In genomic region chr2:180077295-180077906, GRCh38 we compare ENCODE assay signal across 8 cellular contexts.
DNase-seq lines count a peak whose midpoint lies in the region; ATAC-seq and TF ChIP-seq lines count a peak whose summit lies in the region.

No MANE protein-coding gene starts in this region.

- H3K27ac ChIP-seq in left lung, result no peak overlapping the region
- H3K27ac ChIP-seq in effector memory CD4-positive, alpha-beta T cell (ENCODE audit: insufficient read depth, low read length, poor library complexity, severe bottlenecking), result no peak overlapping the region

- ATAC-seq in HG03565 (IDR thresholded peaks at IDR 0.05; ENCODE audit: unreplicated experiment) (peak; percentile 66), left lung (peak; percentile 65)

- no peaks in the 10 kb centered on the region for H3K27me3 Mint-ChIP-seq in activated CD4-positive, alpha-beta memory T cell treated with anti-CD3 and anti-CD28 coated beads, Interleukin-2, amount 10 ng/mL, durations not matched to agents 7 days and 5 days

- H3K27ac Mint-ChIP-seq in activated CD4-positive, alpha-beta memory T cell treated with anti-CD3 and anti-CD28 coated beads, Interleukin-2, amount 10 ng/mL, durations not matched to agents 7 days and 5 days, result no peak overlapping the region

- H3K36me3 Mint-ChIP-seq in activated CD4-positive, alpha-beta memory T cell treated with anti-CD3 and anti-CD28 coated beads, Interleukin-2, amount 10 ng/mL, durations not matched to agents 7 days and 5 days (ENCODE audit: low read depth), result no peaks in the 10 kb centered on the region

- peaks cover 6% of the 10 kb centered on the region for H3K9me3 ChIP-seq in adipocyte (ENCODE audit: control insufficient read depth, low read length)
- H3K9me3 ChIP-seq in left lung, result peaks cover 0 to 5% of the 10 kb centered on the region in 2 donors
- H3K9me3 ChIP-seq in effector memory CD4-positive, alpha-beta T cell (ENCODE audit: control insufficient read depth, low read length), result no peaks in the 10 kb centered on the region

- POLR2A ChIA-PET in activated CD4-positive, alpha-beta memory T cell treated with anti-CD3 and anti-CD28 coated beads, Interleukin-2, amount 10 ng/mL, durations not matched to agents 7 days and 5 days (lab: Charles Lee), result no interaction called here

- no peaks in the 10 kb centered on the region for H3K27me3 ChIP-seq in adipocyte (replicated peaks; ENCODE audit: control insufficient read depth, insufficient read depth, low read length)
- no peaks in the 10 kb centered on the region for H3K27me3 ChIP-seq in left lung
- no peaks in the 10 kb centered on the region for H3K27me3 ChIP-seq in effector memory CD4-positive, alpha-beta T cell (replicated peaks; ENCODE audit: control insufficient read depth, insufficient read depth, low read length, poor library complexity, severe bottlenecking)

- H3K4me3 Mint-ChIP-seq in activated CD4-positive, alpha-beta memory T cell treated with anti-CD3 and anti-CD28 coated beads, Interleukin-2, amount 10 ng/mL, durations not matched to agents 7 days and 5 days, result no peak overlapping the region

- DNase-seq in EH (ENCODE audit: low read depth) (peak; percentile 38), adipocyte (ENCODE audit: low read depth) (peak; percentile 64), left lung (no peak), GM19238 (ENCODE audit: insufficient read length, low spot score) (no peak)
- no peak for DNase-seq in activated CD4-positive, alpha-beta memory T cell treated with anti-CD3 and anti-CD28 coated beads, Interleukin-2, amount 10 ng/mL, durations not matched to agents 7 days and 5 days
- no peak for DNase-seq in effector memory CD4-positive, alpha-beta T cell
- no peak for DNase-seq in activated CD8-positive, alpha-beta memory T cell treated with anti-CD3 and anti-CD28 coated beads, Interleukin-2, amount 50 U/mL, for 48 hours

- no peak overlapping the region for H3K9ac ChIP-seq in adipocyte (ENCODE audit: low read length)

- H3K4me1 Mint-ChIP-seq in activated CD4-positive, alpha-beta memory T cell treated with anti-CD3 and anti-CD28 coated beads, Interleukin-2, amount 10 ng/mL, durations not matched to agents 7 days and 5 days, result no peaks in the 10 kb centered on the region

- CTCF ChIA-PET in activated CD4-positive, alpha-beta memory T cell treated with anti-CD3 and anti-CD28 coated beads, Interleukin-2, amount 10 ng/mL, durations not matched to agents 7 days and 5 days (lab: Charles Lee), result no interaction called here

- no peaks in the 10 kb centered on the region for H3K9me3 Mint-ChIP-seq in activated CD4-positive, alpha-beta memory T cell treated with anti-CD3 and anti-CD28 coated beads, Interleukin-2, amount 10 ng/mL, durations not matched to agents 7 days and 5 days

- intact Hi-C loops in left lung (cut with DNase I), result no loop called here

- no peak overlapping the region for H3K4me3 ChIP-seq in adipocyte (ENCODE audit: low read length)
- no peak overlapping the region for H3K4me3 ChIP-seq in left lung
- H3K4me3 ChIP-seq in effector memory CD4-positive, alpha-beta T cell (ENCODE audit: insufficient read depth, low read depth, low read length, poor library complexity, severe bottlenecking), result no peak overlapping the region

- no peaks in the 10 kb centered on the region for H3K4me1 ChIP-seq in adipocyte (ENCODE audit: control insufficient read depth, insufficient read depth, low read length)
- no peaks in the 10 kb centered on the region for H3K4me1 ChIP-seq in left lung
- no peaks in the 10 kb centered on the region for H3K4me1 ChIP-seq in effector memory CD4-positive, alpha-beta T cell (ENCODE audit: control insufficient read depth, insufficient read depth, low read length, poor library complexity, severe bottlenecking)

- peak; percentile 21 to 71 for TF ChIP-seq CTCF in left lung (IDR thresholded peaks at IDR 0.05)

- H3K36me3 ChIP-seq in adipocyte (ENCODE audit: control insufficient read depth, insufficient read depth, low read length, severe bottlenecking) (no peaks in the 10 kb centered on the region), left lung (no peaks in the 10 kb centered on the region)
- no peaks in the 10 kb centered on the region for H3K36me3 ChIP-seq in effector memory CD4-positive, alpha-beta T cell (ENCODE audit: control insufficient read depth, insufficient read depth, low read length)

Comparison
In these comparisons a context has a peak if more than half of its experiments do, and no peak if none do; other contexts are left out.
1. DNase-seq: peak in EH (single experiment) and adipocyte (single experiment); none in left lung (0 of 2), activated CD4-positive, alpha-beta memory T cell treated with anti-CD3 and anti-CD28 coated beads, Interleukin-2, amount 10 ng/mL, durations not matched to agents 7 days and 5 days (single experiment), GM19238 (single experiment), effector memory CD4-positive, alpha-beta T cell (0 of 3) and activated CD8-positive, alpha-beta memory T cell treated with anti-CD3 and anti-CD28 coated beads, Interleukin-2, amount 50 U/mL, for 48 hours (single experiment).